ENCODE assay signal across 8 cellular contexts in the genomic region with DNA sequence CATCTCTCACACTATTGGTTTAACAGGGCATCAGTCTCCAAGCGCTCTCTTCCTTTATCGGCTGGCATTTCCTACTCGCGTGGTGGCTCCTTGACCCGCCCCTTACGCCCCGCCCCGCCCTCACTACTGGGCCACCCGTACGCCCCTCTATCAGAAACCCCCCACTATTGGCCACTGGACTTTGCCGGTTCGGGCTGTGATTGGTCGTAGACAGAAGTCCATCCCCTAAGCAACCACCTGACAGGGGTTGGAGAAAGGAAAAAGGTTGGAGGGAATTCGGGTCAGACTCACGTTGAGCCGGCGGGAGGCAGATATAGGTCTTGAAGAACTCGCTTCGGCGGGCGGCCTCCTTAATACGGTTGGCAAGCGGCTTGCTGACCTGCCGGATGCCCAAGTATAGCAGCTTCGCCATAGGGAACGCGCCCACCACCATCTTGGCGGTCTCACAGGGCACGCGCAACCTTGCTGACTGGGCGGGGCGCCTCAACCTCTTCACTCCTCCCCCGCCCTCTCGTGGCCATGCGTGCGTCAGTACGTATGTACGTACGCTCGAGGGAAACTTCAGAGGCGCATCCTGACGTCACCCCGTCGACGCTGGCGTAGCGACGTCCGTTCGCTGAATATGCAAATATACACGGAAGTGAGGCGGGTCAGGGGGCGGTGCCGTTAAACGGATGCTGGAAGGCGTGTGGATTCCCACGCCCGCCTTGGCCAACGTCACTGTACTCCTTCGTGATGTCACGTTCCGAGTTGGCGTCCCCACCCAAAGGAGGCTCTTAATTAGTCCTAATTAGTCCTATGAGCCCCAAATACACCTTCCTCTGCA. TPM values are rescaled to one million over a fixed set of nuclear protein-coding genes. Genes with fewer than 3 reads are reported as not detected.
A peak's percentile ranks its signal among the peaks of the same experiment; 100 is the strongest.
DNase-seq lines count a peak whose midpoint lies in the region; ATAC-seq and TF ChIP-seq lines count a peak whose summit lies in the region.

A gene (minus strand): TSS at position 471 of the 826 bp plus-strand sequence. CDS start 38 bp downstream, at position 433.

- H3K9ac ChIP-seq in SK-N-MC (ENCODE audit: insufficient read length) = peak within 1 kb of the TSS; percentile 93

- H3K27me3 ChIP-seq in gastroesophageal sphincter (peaks cover 9% of the 10 kb centered on the region), neutrophil (peaks cover 9% of the 10 kb centered on the region)

- peaks cover 17% of the 10 kb centered on the region; the same call in 1 of the 2 replicates for H3K36me3 Mint-ChIP-seq in HFFc6 (ENCODE audit: low read depth)
- H3K36me3 Mint-ChIP-seq in activated naive CD4-positive, alpha-beta T cell treated with anti-CD3 and anti-CD28 coated beads, Interleukin-2, amount 10 ng/mL, durations not matched to agents 7 days and 5 days = peaks cover 15% of the 10 kb centered on the region

- peaks cover 0 to 22% (median 4%) of the 10 kb centered on the region in 3 donors for H3K4me1 ChIP-seq in gastroesophageal sphincter
- H3K4me1 ChIP-seq in neutrophil (ENCODE audit: control insufficient read depth in 1 of 2, insufficient read depth in 1 of 2, low read depth in 1 of 2, low read length in 1 of 2) = peaks cover 14 to 16% of the 10 kb centered on the region in 2 experiments

- no peaks in the 10 kb centered on the region for H3K9me3 Mint-ChIP-seq in HFFc6
- no peaks in the 10 kb centered on the region for H3K9me3 Mint-ChIP-seq in activated naive CD4-positive, alpha-beta T cell treated with anti-CD3 and anti-CD28 coated beads, Interleukin-2, amount 10 ng/mL, durations not matched to agents 7 days and 5 days

- DNase-seq in GM04503 (ENCODE audit: low read depth) (peak; percentile 98), HFFc6 (peak; percentile 99), NB4 (ENCODE audit: low read depth) (peak; percentile 98), SK-N-MC (ENCODE audit: low read depth, low spot score) (peak; percentile 99), superior temporal gyrus (ENCODE audit: extremely low spot score) (peak; percentile 100)
- DNase-seq in activated naive CD4-positive, alpha-beta T cell treated with anti-CD3 and anti-CD28 coated beads, Interleukin-2, amount 10 ng/mL, durations not matched to agents 7 days and 5 days = peak; percentile 100

- H3K36me3 ChIP-seq in SK-N-MC (ENCODE audit: insufficient read depth, low read length) (no peaks in the 10 kb centered on the region), gastroesophageal sphincter (no peaks in the 10 kb centered on the region), neutrophil (no peaks in the 10 kb centered on the region)

- ATAC-seq in gastroesophageal sphincter = peak; percentile 97

- H3K4me3 Mint-ChIP-seq in HFFc6 = peak within 1 kb of the TSS; percentile 98
- H3K4me3 Mint-ChIP-seq in activated naive CD4-positive, alpha-beta T cell treated with anti-CD3 and anti-CD28 coated beads, Interleukin-2, amount 10 ng/mL, durations not matched to agents 7 days and 5 days = peak within 1 kb of the TSS; percentile 83

- TF ChIP-seq CTCF in HFFc6 (IDR thresholded peaks at IDR 0.05) = peak; percentile 40; the same call in 1 of the 2 replicates
- no peak for TF ChIP-seq CTCF in NB4 (IDR thresholded peaks at IDR 0.05; ENCODE audit: low read depth, low read length)
- TF ChIP-seq CTCF in gastroesophageal sphincter (IDR thresholded peaks at IDR 0.05) = peak in 2 of 4 experiments; percentile 2 to 30
- TF ChIP-seq CTCF in neutrophil (IDR thresholded peaks at IDR 0.05) = peak; percentile 39

- peak within 1 kb of the TSS; percentile 97 for H3K27ac ChIP-seq in SK-N-MC
- peak within 1 kb of the TSS; percentile 94 to 100 (median 96) for H3K27ac ChIP-seq in gastroesophageal sphincter
- H3K27ac ChIP-seq in neutrophil = peak within 1 kb of the TSS; percentile 91

- TF ChIP-seq POLR2A in NB4 (IDR thresholded peaks at IDR 0.05; ENCODE audit: extremely low read depth, insufficient read length) (peak; percentile 15), gastroesophageal sphincter (IDR thresholded peaks at IDR 0.05) (peak; percentile 58 to 70)

- H3K27ac Mint-ChIP-seq in HFFc6 = peak within 1 kb of the TSS; percentile 98
- peak within 1 kb of the TSS; percentile 97 for H3K27ac Mint-ChIP-seq in activated naive CD4-positive, alpha-beta T cell treated with anti-CD3 and anti-CD28 coated beads, Interleukin-2, amount 10 ng/mL, durations not matched to agents 7 days and 5 days

- WGBS in gastroesophageal sphincter (ENCODE audit: low coverage in 1 of 2), 2 donors = 0% methylated on average over 1 to 20 of the region's 63 CpGs

- no peaks in the 10 kb centered on the region; the same call in 1 of the 2 replicates for H3K27me3 Mint-ChIP-seq in HFFc6 (ENCODE audit: insufficient read depth)
- peaks cover 22% of the 10 kb centered on the region for H3K27me3 Mint-ChIP-seq in activated naive CD4-positive, alpha-beta T cell treated with anti-CD3 and anti-CD28 coated beads, Interleukin-2, amount 10 ng/mL, durations not matched to agents 7 days and 5 days

- no peaks in the 10 kb centered on the region for H3K9me3 ChIP-seq in SK-N-MC (ENCODE audit: low read depth, low read length)
- H3K9me3 ChIP-seq in gastroesophageal sphincter = no peaks in the 10 kb centered on the region
- no peaks in the 10 kb centered on the region for H3K9me3 ChIP-seq in neutrophil

- H3K4me1 Mint-ChIP-seq in HFFc6 (ENCODE audit: low read depth) = peaks cover 23% of the 10 kb centered on the region
- H3K4me1 Mint-ChIP-seq in activated naive CD4-positive, alpha-beta T cell treated with anti-CD3 and anti-CD28 coated beads, Interleukin-2, amount 10 ng/mL, durations not matched to agents 7 days and 5 days = peaks cover 32% of the 10 kb centered on the region

- H3K4me3 ChIP-seq in NB4 (ENCODE audit: low read depth, low read length) = peak within 1 kb of the TSS; percentile 86
- H3K4me3 ChIP-seq in SK-N-MC = peak within 1 kb of the TSS; percentile 84
- peak within 1 kb of the TSS; percentile 56 to 73 for H3K4me3 ChIP-seq in gastroesophageal sphincter
- H3K4me3 ChIP-seq in neutrophil (ENCODE audit: low read depth in 1 of 2, low read length in 1 of 2) = peak within 1 kb of the TSS; percentile 82

- TF ChIP-seq EP300 in gastroesophageal sphincter (IDR thresholded peaks at IDR 0.05) = peak; percentile 92

- CTCF ChIA-PET in activated naive CD4-positive, alpha-beta T cell treated with anti-CD3 and anti-CD28 coated beads, Interleukin-2, amount 10 ng/mL, durations not matched to agents 7 days and 5 days (lab: Charles Lee) = interaction anchor here (1.0 to 2.0 kb wide), 3 partner anchors 14 to 58 kb away, joined by 3 to 10 read pairs (median 5); no protein-coding TSS in a partner anchor

RNA-seq across cellular contexts. Expression of the gene that starts here (rescaled TPM):
- 10 to 100 TPM; 13.3 to 15.5 (median 14.3) TPM for total RNA-seq in HFFc6 (2021; fragmentation: NEBNext Ultra II Directional; extraction: Animal tissue kit (Norgen Biotek cat#: 25700))
- total RNA-seq in gastroesophageal sphincter = 10 to 100 TPM in 3 of 4 donors, 1 to 10 TPM in 1; 5.7 to 14.9 (median 11.6) TPM

Comparison
In these comparisons a context has a peak if more than half of its experiments do, and no peak if none do; other contexts are left out.
1. Peak in every context shown above with its lines: DNase-seq, ATAC-seq, H3K4me3 ChIP-seq and H3K27ac ChIP-seq.